ENCODE assay signal across 26 cellular contexts in genomic region chr12:112617191-112617505, GRCh38.
DNase-seq lines count a peak whose midpoint lies in the region; FAIRE-seq and TF ChIP-seq lines count a peak whose summit lies in the region.
"Had no signal": no experiment of that assay in that cellular context is flagged by ENCODE, and none has a peak within 500 bp of the region (broad histone marks: within the 10 kb centered on the region; RNA-seq: fewer than 3 reads in every experiment).

No MANE protein-coding gene starts in this region.

- no peak overlapping the region for H3K23ac ChIP-seq in mesendoderm (ENCODE audit: low read length)

- no peaks in the 10 kb centered on the region for H3K4me1 ChIP-seq in Loucy (ENCODE audit: insufficient read depth, low read length, poor library complexity, severe bottlenecking)
- peaks cover 2% of the 10 kb centered on the region for H3K4me1 ChIP-seq in mesendoderm (ENCODE audit: control insufficient read depth, low read depth, low read length)
- H3K4me1 ChIP-seq: HAP-1 had no signal

- H2AK5ac ChIP-seq in mesendoderm (ENCODE audit: low read length) = no peak overlapping the region

- H3K4me2 ChIP-seq in Loucy (ENCODE audit: low read depth, low read length, poor library complexity, severe bottlenecking) (no peak overlapping the region), mesendoderm (ENCODE audit: low read length) (no peak overlapping the region)

- H3K27ac Mint-ChIP-seq in CD14-positive monocyte = peak overlapping the region in 2 of 7 donors; percentile 33 to 46
- no peak overlapping the region for H3K27ac Mint-ChIP-seq in activated naive CD4-positive, alpha-beta T cell treated with anti-CD3 and anti-CD28 coated beads, Interleukin-2, amount 10 ng/mL, durations not matched to agents 7 days and 5 days
- H3K27ac Mint-ChIP-seq: activated naive CD8-positive, alpha-beta T cell treated with anti-CD3 and anti-CD28 coated beads, Interleukin-2, amount 10 ng/mL, durations not matched to agents 7 days and 5 days; activated T-cell treated with anti-CD3 and anti-CD28 coated beads, Interleukin-2, amount 50 U/mL, for 24 hours; B cell; IgD-negative memory B cell; natural killer cell treated with Interleukin-12 subunit alpha and Interleukin-12 subunit beta and Interleukin-15 and Interleukin-18, amount 100 ng/mL, for 72 hours; stimulated activated naive B cell treated with anti-CD40 and anti-IgM and Interleukin-4, amounts not matched to agents 10 μg/mL and 1 μg/mL and 100 μg/mL, for 72 hours had no signal

- H3K18ac ChIP-seq in mesendoderm (ENCODE audit: low read length) = no peak overlapping the region

- peaks cover 2 to 6% (median 4%) of the 10 kb centered on the region in 7 donors for H3K9me3 Mint-ChIP-seq in CD14-positive monocyte
- H3K9me3 Mint-ChIP-seq in activated naive CD4-positive, alpha-beta T cell treated with anti-CD3 and anti-CD28 coated beads, Interleukin-2, amount 10 ng/mL, durations not matched to agents 7 days and 5 days = no peaks in the 10 kb centered on the region
- H3K9me3 Mint-ChIP-seq: activated naive CD8-positive, alpha-beta T cell treated with anti-CD3 and anti-CD28 coated beads, Interleukin-2, amount 10 ng/mL, durations not matched to agents 7 days and 5 days; activated T-cell treated with anti-CD3 and anti-CD28 coated beads, Interleukin-2, amount 50 U/mL, for 24 hours; IgD-negative memory B cell; natural killer cell treated with Interleukin-12 subunit alpha and Interleukin-12 subunit beta and Interleukin-15 and Interleukin-18, amount 100 ng/mL, for 72 hours; stimulated activated naive B cell treated with anti-CD40 and anti-IgM and Interleukin-4, amounts not matched to agents 10 μg/mL and 1 μg/mL and 100 μg/mL, for 72 hours had no signal

- no peaks in the 10 kb centered on the region for H3K9me2 ChIP-seq in Loucy (replicated peaks; ENCODE audit: low read depth, low read length)

- no peaks in the 10 kb centered on the region for H3K36me3 ChIP-seq in Loucy (ENCODE audit: insufficient read depth, low read length)
- H3K36me3 ChIP-seq in mesendoderm (ENCODE audit: control insufficient read depth, insufficient read depth, low read length) = no peaks in the 10 kb centered on the region
- H3K36me3 ChIP-seq: HAP-1, ovary had no signal

- peak overlapping the region; percentile 17 for H3K56ac ChIP-seq in mesendoderm (ENCODE audit: low read length)

- no peak overlapping the region for H3K4ac ChIP-seq in mesendoderm (ENCODE audit: low read depth, low read length)

- H3K4me3 ChIP-seq in Loucy (ENCODE audit: low read length, poor library complexity, severe bottlenecking) (no peak overlapping the region), mesendoderm (ENCODE audit: low read length) (no peak overlapping the region)
- H3K4me3 ChIP-seq: coronary artery, HAP-1, lung, ovary had no signal

- CTCF ChIA-PET in activated naive CD4-positive, alpha-beta T cell treated with anti-CD3 and anti-CD28 coated beads, Interleukin-2, amount 10 ng/mL, durations not matched to agents 7 days and 5 days (lab: Charles Lee) = interaction anchor here (0.6 kb wide), 1 partner anchor 12 kb away, joined by 3 read pairs; no protein-coding TSS in a partner anchor

- H3K4me1 Mint-ChIP-seq in CD14-positive monocyte = peaks cover 21% of the 10 kb centered on the region
- no peaks in the 10 kb centered on the region for H3K4me1 Mint-ChIP-seq in activated naive CD4-positive, alpha-beta T cell treated with anti-CD3 and anti-CD28 coated beads, Interleukin-2, amount 10 ng/mL, durations not matched to agents 7 days and 5 days
- H3K4me1 Mint-ChIP-seq: activated naive CD8-positive, alpha-beta T cell treated with anti-CD3 and anti-CD28 coated beads, Interleukin-2, amount 10 ng/mL, durations not matched to agents 7 days and 5 days; B cell; stimulated activated naive B cell treated with anti-CD40 and anti-IgM and Interleukin-4, amounts not matched to agents 10 μg/mL and 1 μg/mL and 100 μg/mL, for 72 hours had no signal

- DNase-seq in CD14-positive monocyte (ENCODE audit: low spot score) (no peak), cerebellum (ENCODE audit: low spot score) (peak; percentile 52), mesendoderm (peak; percentile 32), GM19239 (ENCODE audit: insufficient read length, low spot score) (no peak), ACHN (no peak)
- DNase-seq in effector CD8-positive, alpha-beta T cell (lab: John Stamatoyannopoulos, UW) = no peak
- no peak for DNase-seq in activated naive CD4-positive, alpha-beta T cell treated with anti-CD3 and anti-CD28 coated beads, Interleukin-2, amount 10 ng/mL, durations not matched to agents 7 days and 5 days
- DNase-seq: activated CD4-positive, alpha-beta T cell treated with anti-CD3 and anti-CD28 coated beads, Interleukin-2, amount 50 U/mL, for 1 hour; activated CD4-positive, CD25-positive, alpha-beta regulatory T cell; activated gamma-delta T cell; activated naive CD8-positive, alpha-beta T cell treated with anti-CD3 and anti-CD28 coated beads, Interleukin-2, amount 10 ng/mL, durations not matched to agents 7 days and 5 days; activated T-cell treated with anti-CD3 and anti-CD28 coated beads, Interleukin-2, amount 50 U/mL, for 24 hours; aorta; COR-L47; NCI-H1694 treated with DMSO at 0.1 percent for 48 hours; ovary; RPMI8226; stimulated activated naive B cell treated with anti-CD40 and anti-IgM and Interleukin-4, amounts not matched to agents 10 μg/mL and 1 μg/mL and 100 μg/mL, for 72 hours had no signal

- no peaks in the 10 kb centered on the region for H3K9me3 ChIP-seq in Loucy (ENCODE audit: insufficient read depth, low read depth, low read length)
- H3K9me3 ChIP-seq: HAP-1, ovary had no signal

- H3K79me2 ChIP-seq in Loucy (ENCODE audit: insufficient read depth, low read length) = no peaks in the 10 kb centered on the region
- H3K79me2 ChIP-seq in mesendoderm (ENCODE audit: control insufficient read depth, insufficient read depth, low read length) = no peaks in the 10 kb centered on the region

- intact Hi-C loops in CD14-positive monocyte (cut with micrococcal nuclease) = no loop called here

- no peak overlapping the region for H4K5ac ChIP-seq in mesendoderm (ENCODE audit: low read length)

- no peak overlapping the region for H2BK5ac ChIP-seq in mesendoderm (ENCODE audit: low read length)

- no peak overlapping the region for H2BK15ac ChIP-seq in mesendoderm (replicated peaks; ENCODE audit: low read depth)

- no peak overlapping the region for H4K8ac ChIP-seq in mesendoderm (ENCODE audit: low read depth, low read length)

- H3K27me3 ChIP-seq in Loucy (ENCODE audit: insufficient read depth, low read length, poor library complexity, severe bottlenecking) = no peaks in the 10 kb centered on the region
- no peaks in the 10 kb centered on the region for H3K27me3 ChIP-seq in mesendoderm (ENCODE audit: insufficient read depth, low read length, poor library complexity)
- H3K27me3 ChIP-seq: ovary had no signal

- H3K9ac ChIP-seq in Loucy (ENCODE audit: low read depth, low read length, poor library complexity, severe bottlenecking) (no peak overlapping the region), mesendoderm (ENCODE audit: low read length) (no peak overlapping the region)

- no peak overlapping the region for H3K27ac ChIP-seq in mesendoderm (ENCODE audit: low read depth, low read length)
- H3K27ac ChIP-seq: coronary artery, ovary had no signal

- H3F3A ChIP-seq in Loucy (ENCODE audit: low read depth) = no peaks in the 10 kb centered on the region

- H2AFZ ChIP-seq in Loucy (ENCODE audit: low read length) = 0 out of 2 replicates have a peak overlapping the region, but pooled peaks have one; percentile 23

- H3K4me3 Mint-ChIP-seq in CD14-positive monocyte = peak overlapping the region; percentile 62 to 79
- no peak overlapping the region for H3K4me3 Mint-ChIP-seq in activated naive CD4-positive, alpha-beta T cell treated with anti-CD3 and anti-CD28 coated beads, Interleukin-2, amount 10 ng/mL, durations not matched to agents 7 days and 5 days
- H3K4me3 Mint-ChIP-seq: activated naive CD8-positive, alpha-beta T cell treated with anti-CD3 and anti-CD28 coated beads, Interleukin-2, amount 10 ng/mL, durations not matched to agents 7 days and 5 days; activated T-cell treated with anti-CD3 and anti-CD28 coated beads, Interleukin-2, amount 50 U/mL, for 24 hours; B cell; IgD-negative memory B cell; natural killer cell treated with Interleukin-12 subunit alpha and Interleukin-12 subunit beta and Interleukin-15 and Interleukin-18, amount 100 ng/mL, for 72 hours; stimulated activated naive B cell treated with anti-CD40 and anti-IgM and Interleukin-4, amounts not matched to agents 10 μg/mL and 1 μg/mL and 100 μg/mL, for 72 hours had no signal

- no peaks in the 10 kb centered on the region for H4K20me1 ChIP-seq in Loucy (ENCODE audit: insufficient read depth, low read length, poor library complexity, severe bottlenecking)

- no peak for FAIRE-seq in GM19239 (lab: Jason Lieb, UNC)
- FAIRE-seq: GM12891 had no signal

- no peaks in the 10 kb centered on the region for H3K79me1 ChIP-seq in mesendoderm (ENCODE audit: low read length)

- H2BK120ac ChIP-seq in mesendoderm (ENCODE audit: low read depth, low read length) = no peak overlapping the region

- no CpG with 5 or more reads among the region's 3 CpGs for whole genome bisulfite sequencing in mesendoderm (ENCODE audit: extremely low coverage, insufficient coverage, low lambda C conversion rate)

- no peak for TF ChIP-seq CTCF in CD14-positive monocyte (IDR thresholded peaks at IDR 0.05)
- TF ChIP-seq CTCF in Loucy (conservative IDR thresholded peaks at IDR 0.05; ENCODE audit: low read length) = no peak

- H3K27me3 Mint-ChIP-seq in CD14-positive monocyte (ENCODE audit: low read depth in 3 of 3) = peaks cover 14 to 40% (median 21%) of the 10 kb centered on the region in 3 donors
- peaks cover 20% of the 10 kb centered on the region for H3K27me3 Mint-ChIP-seq in activated naive CD4-positive, alpha-beta T cell treated with anti-CD3 and anti-CD28 coated beads, Interleukin-2, amount 10 ng/mL, durations not matched to agents 7 days and 5 days

- H3K36me3 Mint-ChIP-seq in CD14-positive monocyte = no peaks in the 10 kb centered on the region
- H3K36me3 Mint-ChIP-seq in activated naive CD4-positive, alpha-beta T cell treated with anti-CD3 and anti-CD28 coated beads, Interleukin-2, amount 10 ng/mL, durations not matched to agents 7 days and 5 days = no peaks in the 10 kb centered on the region
- H3K36me3 Mint-ChIP-seq: activated naive CD8-positive, alpha-beta T cell treated with anti-CD3 and anti-CD28 coated beads, Interleukin-2, amount 10 ng/mL, durations not matched to agents 7 days and 5 days; IgD-negative memory B cell; natural killer cell treated with Interleukin-12 subunit alpha and Interleukin-12 subunit beta and Interleukin-15 and Interleukin-18, amount 100 ng/mL, for 72 hours; stimulated activated naive B cell treated with anti-CD40 and anti-IgM and Interleukin-4, amounts not matched to agents 10 μg/mL and 1 μg/mL and 100 μg/mL, for 72 hours had no signal

- in situ Hi-C loops in ACHN (cut with HindIII; ENCODE audit: low pct_ligation_motif_present, low pct_unique_long_range_greater_than_20kb, low sequenced_read_pairs) = no loop called here

Comparison
In these comparisons a context has a peak if more than half of its experiments do, and no peak if none do; other contexts are left out.
1. DNase-seq: peak in cerebellum (single experiment) and mesendoderm (single experiment); none in CD14-positive monocyte (single experiment), GM19239 (single experiment), effector CD8-positive, alpha-beta T cell (single experiment), ACHN (single experiment) and activated naive CD4-positive, alpha-beta T cell treated with anti-CD3 and anti-CD28 coated beads, Interleukin-2, amount 10 ng/mL, durations not matched to agents 7 days and 5 days (single experiment).